Comparison of ENCODE assay signal across 1 cellular context in the genomic region with DNA sequence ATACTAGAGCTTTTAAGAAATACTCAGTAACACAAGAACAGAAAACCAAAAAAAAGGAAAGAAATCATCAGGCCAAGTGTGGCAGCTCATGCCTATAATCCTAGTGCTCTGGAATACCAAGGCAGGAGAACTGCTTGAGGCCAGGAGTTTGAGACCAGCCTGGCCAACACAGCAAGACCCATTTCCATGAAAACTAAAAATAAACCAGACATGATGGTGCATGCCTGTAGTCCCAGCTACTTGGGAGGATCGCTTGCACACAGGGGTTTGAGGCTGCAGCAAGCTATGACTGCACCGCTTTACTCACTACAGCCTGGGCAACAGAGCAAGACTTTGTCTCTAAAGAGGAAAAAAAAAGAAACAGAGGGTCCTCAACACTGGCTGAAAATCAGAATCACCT.
TF ChIP-seq lines count a peak whose summit lies in the region.

No MANE protein-coding gene starts in this region.

TF ChIP-seq in K562, 482 proteins besides CTCF, POLR2A, EP300 and RAD21 (continued from another document):
- no peak for TF ChIP-seq ZNF3 (CRISPR knock-in tag; IDR thresholded peaks at IDR 0.05)
